19 cellular contexts compared by ENCODE assay signal in the genomic region with DNA sequence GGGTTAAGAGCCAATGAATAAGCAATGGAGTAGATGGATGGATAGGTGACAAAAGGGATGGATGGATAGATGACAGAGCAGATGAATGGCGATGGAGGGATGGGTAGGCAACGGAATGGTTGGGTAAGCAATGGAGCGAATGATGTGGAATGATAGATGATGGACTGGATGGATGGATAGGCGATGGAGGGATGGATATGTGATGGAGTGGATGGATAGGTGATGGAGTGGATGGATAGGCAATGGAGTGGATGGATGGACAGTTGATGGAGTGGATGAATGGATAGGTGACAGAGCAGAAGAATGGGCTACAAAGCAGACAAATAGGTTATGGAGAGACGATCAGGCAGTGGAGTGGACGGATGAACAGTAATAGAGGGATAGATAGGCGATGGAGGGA.
DNase-seq lines count a peak whose midpoint lies in the region; ATAC-seq and TF ChIP-seq lines count a peak whose summit lies in the region.
"Had no signal": no experiment of that assay in that cellular context is flagged by ENCODE, and none has a peak within 500 bp of the region (broad histone marks: within the 10 kb centered on the region; RNA-seq: fewer than 3 reads in every experiment).

No MANE protein-coding gene starts in this region.

- no peak overlapping the region for H3K27ac ChIP-seq in neuronal stem cell (replicated peaks; ENCODE audit: low read length)
- H3K27ac ChIP-seq: 22Rv1; A549; BLaER1 treated with 17β-estradiol and CSF1 and Interleukin-3, amounts not matched to agents 10 nM and 100 nM; C4-2B had no signal

- H3K4ac ChIP-seq in neuronal stem cell (ENCODE audit: low read length): no peak overlapping the region

- no peak overlapping the region for H3K18ac ChIP-seq in neuronal stem cell (ENCODE audit: low read length)

- no peak overlapping the region for H3K4me3 Mint-ChIP-seq in activated naive CD8-positive, alpha-beta T cell treated with anti-CD3 and anti-CD28 coated beads, Interleukin-2, amount 10 ng/mL, durations not matched to agents 7 days and 5 days
- H3K4me3 Mint-ChIP-seq in activated naive CD8-positive, alpha-beta T cell treated with anti-CD3 and anti-CD28 coated beads, Interleukin-2, amount 50 U/mL, for 24 hours: no peak overlapping the region
- no peak overlapping the region for H3K4me3 Mint-ChIP-seq in endothelial cell (ENCODE audit: unreplicated experiment)
- H3K4me3 Mint-ChIP-seq: B cell; CD4-positive, alpha-beta T cell; CD8-positive, alpha-beta T cell had no signal

- H3K27me3 Mint-ChIP-seq in activated naive CD8-positive, alpha-beta T cell treated with anti-CD3 and anti-CD28 coated beads, Interleukin-2, amount 10 ng/mL, durations not matched to agents 7 days and 5 days: no peaks in the 10 kb centered on the region
- no peaks in the 10 kb centered on the region for H3K27me3 Mint-ChIP-seq in activated naive CD8-positive, alpha-beta T cell treated with anti-CD3 and anti-CD28 coated beads, Interleukin-2, amount 50 U/mL, for 24 hours
- H3K27me3 Mint-ChIP-seq in endothelial cell (ENCODE audit: unreplicated experiment): peaks cover 9% of the 10 kb centered on the region
- H3K27me3 Mint-ChIP-seq: B cell; CD4-positive, alpha-beta T cell had no signal

- H2BK5ac ChIP-seq in neuronal stem cell (ENCODE audit: low read length): no peak overlapping the region

- H3K4me1 Mint-ChIP-seq in activated naive CD8-positive, alpha-beta T cell treated with anti-CD3 and anti-CD28 coated beads, Interleukin-2, amount 10 ng/mL, durations not matched to agents 7 days and 5 days: no peaks in the 10 kb centered on the region
- H3K4me1 Mint-ChIP-seq in activated naive CD8-positive, alpha-beta T cell treated with anti-CD3 and anti-CD28 coated beads, Interleukin-2, amount 50 U/mL, for 24 hours: no peaks in the 10 kb centered on the region
- H3K4me1 Mint-ChIP-seq in endothelial cell (ENCODE audit: unreplicated experiment): no peaks in the 10 kb centered on the region
- H3K4me1 Mint-ChIP-seq: B cell had no signal

- H3K9me3 ChIP-seq in neuronal stem cell (replicated peaks in 1 of 2; ENCODE audit: control insufficient read depth in 2 of 2, insufficient read depth in 1 of 2, low read depth in 1 of 2, low read length in 2 of 2): peaks cover 0 to 2% of the 10 kb centered on the region in 2 donors
- H3K9me3 ChIP-seq: A549, Caco-2 had no signal

- no peak overlapping the region for H3K4me2 ChIP-seq in neuronal stem cell (ENCODE audit: insufficient read depth, low read length, poor library complexity, severe bottlenecking)
- H3K4me2 ChIP-seq: A549 had no signal

- H3K9ac ChIP-seq in neuronal stem cell (ENCODE audit: low read depth, low read length, poor library complexity): no peak overlapping the region
- H3K9ac ChIP-seq: BLaER1 treated with 17β-estradiol and CSF1 and Interleukin-3, amounts not matched to agents 10 nM and 100 nM had no signal

- no peak for ATAC-seq in activated naive CD8-positive, alpha-beta T cell treated with anti-CD3 and anti-CD28 coated beads, Interleukin-2, amount 10 ng/mL, durations not matched to agents 7 days and 5 days (ENCODE audit: low read depth)
- ATAC-seq in activated naive CD8-positive, alpha-beta T cell treated with anti-CD3 and anti-CD28 coated beads, Interleukin-2, amount 50 U/mL, for 24 hours: no peak
- ATAC-seq: A549; CD8-positive, alpha-beta T cell; GM12878 had no signal

- no peak overlapping the region for H3K4me3 ChIP-seq in neuronal stem cell (ENCODE audit: low read length in 2 of 2)
- H3K4me3 ChIP-seq: A549; BLaER1 treated with 17β-estradiol and CSF1 and Interleukin-3, amounts not matched to agents 10 nM and 100 nM; GM12878 had no signal

- no peak overlapping the region for H2BK120ac ChIP-seq in neuronal stem cell (ENCODE audit: low read depth, low read length)

- DNase-seq in activated naive CD8-positive, alpha-beta T cell treated with anti-CD3 and anti-CD28 coated beads, Interleukin-2, amount 10 ng/mL, durations not matched to agents 7 days and 5 days: no peak
- no peak for DNase-seq in activated naive CD8-positive, alpha-beta T cell treated with anti-CD3 and anti-CD28 coated beads, Interleukin-2, amount 50 U/mL, for 24 hours
- DNase-seq in endothelial cell (ENCODE audit: low spot score) (no peak), neuronal stem cell (ENCODE audit: low spot score) (no peak), GM03348 (ENCODE audit: low spot score) (no peak), GM13976 (ENCODE audit: low spot score) (no peak)
- DNase-seq: AML-193; Caco-2; Calu3; CD4-positive, alpha-beta T cell; CD8-positive, alpha-beta T cell; DMS79 treated with DMSO at 0.1 percent for 48 hours; GF-D8 had no signal

- H3K36me3 ChIP-seq in neuronal stem cell (replicated peaks in 1 of 2; ENCODE audit: control insufficient read depth in 2 of 2, insufficient read depth in 2 of 2, low read length in 2 of 2): no peaks in the 10 kb centered on the region
- H3K36me3 ChIP-seq: BLaER1 treated with 17β-estradiol and CSF1 and Interleukin-3, amounts not matched to agents 10 nM and 100 nM had no signal

- H2AK5ac ChIP-seq in neuronal stem cell (ENCODE audit: low read depth, low read length): no peak overlapping the region

- no peaks in the 10 kb centered on the region for H3K27me3 ChIP-seq in neuronal stem cell (ENCODE audit: control insufficient read depth in 3 of 3, insufficient read depth in 3 of 3, low read depth in 1 of 3, low read length in 3 of 3)

- H3K9me3 Mint-ChIP-seq in activated naive CD8-positive, alpha-beta T cell treated with anti-CD3 and anti-CD28 coated beads, Interleukin-2, amount 10 ng/mL, durations not matched to agents 7 days and 5 days: peaks cover 5% of the 10 kb centered on the region
- H3K9me3 Mint-ChIP-seq in activated naive CD8-positive, alpha-beta T cell treated with anti-CD3 and anti-CD28 coated beads, Interleukin-2, amount 50 U/mL, for 24 hours: peaks cover 7% of the 10 kb centered on the region
- no peaks in the 10 kb centered on the region for H3K9me3 Mint-ChIP-seq in endothelial cell (ENCODE audit: unreplicated experiment)
- H3K9me3 Mint-ChIP-seq: CD4-positive, alpha-beta T cell; CD8-positive, alpha-beta T cell had no signal

- H2AFZ ChIP-seq in neuronal stem cell (ENCODE audit: low read length): no peak overlapping the region

- no peak overlapping the region for H2BK15ac ChIP-seq in neuronal stem cell (ENCODE audit: low read length)

- no peak overlapping the region for H4K91ac ChIP-seq in neuronal stem cell (ENCODE audit: low read depth, low read length, poor library complexity)

- WGBS in neuronal stem cell (ENCODE audit: extremely low coverage in 2 of 2, insufficient read length in 2 of 2, insufficient replicate concordance in 1 of 2), 2 donors: 100% methylated on average over 1 to 2 of the region's 7 CpGs

- no peak overlapping the region for H3K14ac ChIP-seq in neuronal stem cell (ENCODE audit: low read length)

- H3K36me3 Mint-ChIP-seq in activated naive CD8-positive, alpha-beta T cell treated with anti-CD3 and anti-CD28 coated beads, Interleukin-2, amount 10 ng/mL, durations not matched to agents 7 days and 5 days: no peaks in the 10 kb centered on the region
- no peaks in the 10 kb centered on the region for H3K36me3 Mint-ChIP-seq in activated naive CD8-positive, alpha-beta T cell treated with anti-CD3 and anti-CD28 coated beads, Interleukin-2, amount 50 U/mL, for 24 hours (ENCODE audit: low read depth)
- peaks cover 5% of the 10 kb centered on the region for H3K36me3 Mint-ChIP-seq in endothelial cell (ENCODE audit: low read depth, unreplicated experiment)
- H3K36me3 Mint-ChIP-seq: CD8-positive, alpha-beta T cell had no signal

- TF ChIP-seq CTCF in endothelial cell (IDR thresholded peaks at IDR 0.05; ENCODE audit: unreplicated experiment) (no peak), GM13976 (IDR thresholded peaks at IDR 0.05; ENCODE audit: borderline replicate concordance, control extremely low read depth, extremely low read depth, insufficient read depth, missing control alignments) (no peak)

- no peak overlapping the region for H3K23ac ChIP-seq in neuronal stem cell (ENCODE audit: low read depth, low read length, poor library complexity)

- peak overlapping the region; percentile 75 for H4K8ac ChIP-seq in neuronal stem cell (ENCODE audit: low read depth, low read length)

- no peak overlapping the region for H2BK12ac ChIP-seq in neuronal stem cell (ENCODE audit: low read length)

- in situ Hi-C loops in GM13976 (cut with MboI; ENCODE audit: low sequenced_read_pairs, unreplicated experiment): no loop called here

- no peaks in the 10 kb centered on the region for H3K79me1 ChIP-seq in neuronal stem cell (ENCODE audit: low read depth, low read length)

- H3K4me1 ChIP-seq in neuronal stem cell (ENCODE audit: control insufficient read depth in 2 of 2, insufficient read depth in 1 of 2, low read depth in 1 of 2, low read length in 2 of 2): no peaks in the 10 kb centered on the region
- H3K4me1 ChIP-seq: A549, Caco-2 had no signal

- POLR2A ChIA-PET in activated naive CD8-positive, alpha-beta T cell treated with anti-CD3 and anti-CD28 coated beads, Interleukin-2, amount 10 ng/mL, durations not matched to agents 7 days and 5 days (lab: Charles Lee): no interaction called here

- H3K27ac Mint-ChIP-seq in activated naive CD8-positive, alpha-beta T cell treated with anti-CD3 and anti-CD28 coated beads, Interleukin-2, amount 10 ng/mL, durations not matched to agents 7 days and 5 days: peak overlapping the region; percentile 35
- H3K27ac Mint-ChIP-seq in activated naive CD8-positive, alpha-beta T cell treated with anti-CD3 and anti-CD28 coated beads, Interleukin-2, amount 50 U/mL, for 24 hours: no peak overlapping the region
- H3K27ac Mint-ChIP-seq in endothelial cell (ENCODE audit: unreplicated experiment): peak overlapping the region; percentile 7
- H3K27ac Mint-ChIP-seq: B cell; CD4-positive, alpha-beta T cell; CD8-positive, alpha-beta T cell had no signal
